ENCODE assay signal across 1 cellular context in the genomic region with DNA sequence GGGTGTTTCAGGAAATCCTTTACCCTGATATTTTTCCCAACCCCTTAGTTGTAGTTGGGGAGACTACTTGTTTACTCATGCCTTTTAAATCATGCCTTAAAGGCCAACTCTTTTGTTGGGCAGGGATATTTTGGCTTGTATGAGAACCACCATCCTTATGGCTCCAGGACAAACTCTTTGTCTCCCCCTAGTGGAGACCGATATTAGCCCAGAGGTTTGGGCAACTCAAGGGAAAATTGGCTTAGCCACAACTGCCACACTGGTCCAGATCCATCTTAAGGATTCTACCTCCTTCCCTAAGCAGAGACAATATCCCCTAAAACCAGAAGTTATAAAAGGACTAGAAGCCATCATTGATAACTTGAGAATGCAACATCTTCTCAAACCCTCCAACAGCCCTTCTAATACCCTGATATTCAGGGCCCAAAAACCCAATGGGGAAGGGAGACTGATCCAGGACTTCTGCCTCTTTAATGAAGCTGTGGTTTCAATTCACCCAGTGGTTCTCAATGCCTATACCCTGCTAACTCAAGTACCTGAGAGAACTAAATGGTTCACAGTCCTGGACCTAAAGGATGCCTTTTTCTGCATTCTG.
TF ChIP-seq lines count a peak whose summit lies in the region.

No MANE protein-coding gene starts in this region.

TF ChIP-seq in HepG2, 621 proteins besides CTCF, POLR2A, EP300 and RAD21 (continued from another document):
- no peak for TF ChIP-seq MTF2 (CRISPR knock-in tag; IDR thresholded peaks at IDR 0.05; ENCODE audit: borderline replicate concordance)
- TF ChIP-seq, protein P1, sequence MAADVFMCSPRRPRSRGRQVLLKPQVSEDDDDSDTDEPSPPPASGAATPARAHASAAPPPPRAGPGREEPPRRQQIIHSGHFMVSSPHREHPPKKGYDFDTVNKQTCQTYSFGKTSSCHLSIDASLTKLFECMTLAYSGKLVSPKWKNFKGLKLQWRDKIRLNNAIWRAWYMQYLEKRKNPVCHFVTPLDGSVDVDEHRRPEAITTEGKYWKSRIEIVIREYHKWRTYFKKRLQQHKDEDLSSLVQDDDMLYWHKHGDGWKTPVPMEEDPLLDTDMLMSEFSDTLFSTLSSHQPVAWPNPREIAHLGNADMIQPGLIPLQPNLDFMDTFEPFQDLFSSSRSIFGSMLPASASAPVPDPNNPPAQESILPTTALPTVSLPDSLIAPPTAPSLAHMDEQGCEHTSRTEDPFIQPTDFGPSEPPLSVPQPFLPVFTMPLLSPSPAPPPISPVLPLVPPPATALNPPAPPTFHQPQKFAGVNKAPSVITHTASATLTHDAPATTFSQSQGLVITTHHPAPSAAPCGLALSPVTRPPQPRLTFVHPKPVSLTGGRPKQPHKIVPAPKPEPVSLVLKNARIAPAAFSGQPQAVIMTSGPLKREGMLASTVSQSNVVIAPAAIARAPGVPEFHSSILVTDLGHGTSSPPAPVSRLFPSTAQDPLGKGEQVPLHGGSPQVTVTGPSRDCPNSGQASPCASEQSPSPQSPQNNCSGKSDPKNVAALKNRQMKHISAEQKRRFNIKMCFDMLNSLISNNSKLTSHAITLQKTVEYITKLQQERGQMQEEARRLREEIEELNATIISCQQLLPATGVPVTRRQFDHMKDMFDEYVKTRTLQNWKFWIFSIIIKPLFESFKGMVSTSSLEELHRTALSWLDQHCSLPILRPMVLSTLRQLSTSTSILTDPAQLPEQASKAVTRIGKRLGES (CRISPR knock-in tag; IDR thresholded peaks at IDR 0.05; ENCODE audit: borderline replicate concordance), result no peak
- TF ChIP-seq ZNF724P (CRISPR knock-in tag; IDR thresholded peaks at IDR 0.05; ENCODE audit: borderline replicate concordance), result no peak
- TF ChIP-seq ZNF619 (CRISPR knock-in tag; IDR thresholded peaks at IDR 0.05), result no peak
- no peak for TF ChIP-seq RBFOX2 (IDR thresholded peaks at IDR 0.05; ENCODE audit: low read depth, low read length)
- TF ChIP-seq HOXA5 (CRISPR knock-in tag; IDR thresholded peaks at IDR 0.05), result no peak
- TF ChIP-seq, protein P2, sequence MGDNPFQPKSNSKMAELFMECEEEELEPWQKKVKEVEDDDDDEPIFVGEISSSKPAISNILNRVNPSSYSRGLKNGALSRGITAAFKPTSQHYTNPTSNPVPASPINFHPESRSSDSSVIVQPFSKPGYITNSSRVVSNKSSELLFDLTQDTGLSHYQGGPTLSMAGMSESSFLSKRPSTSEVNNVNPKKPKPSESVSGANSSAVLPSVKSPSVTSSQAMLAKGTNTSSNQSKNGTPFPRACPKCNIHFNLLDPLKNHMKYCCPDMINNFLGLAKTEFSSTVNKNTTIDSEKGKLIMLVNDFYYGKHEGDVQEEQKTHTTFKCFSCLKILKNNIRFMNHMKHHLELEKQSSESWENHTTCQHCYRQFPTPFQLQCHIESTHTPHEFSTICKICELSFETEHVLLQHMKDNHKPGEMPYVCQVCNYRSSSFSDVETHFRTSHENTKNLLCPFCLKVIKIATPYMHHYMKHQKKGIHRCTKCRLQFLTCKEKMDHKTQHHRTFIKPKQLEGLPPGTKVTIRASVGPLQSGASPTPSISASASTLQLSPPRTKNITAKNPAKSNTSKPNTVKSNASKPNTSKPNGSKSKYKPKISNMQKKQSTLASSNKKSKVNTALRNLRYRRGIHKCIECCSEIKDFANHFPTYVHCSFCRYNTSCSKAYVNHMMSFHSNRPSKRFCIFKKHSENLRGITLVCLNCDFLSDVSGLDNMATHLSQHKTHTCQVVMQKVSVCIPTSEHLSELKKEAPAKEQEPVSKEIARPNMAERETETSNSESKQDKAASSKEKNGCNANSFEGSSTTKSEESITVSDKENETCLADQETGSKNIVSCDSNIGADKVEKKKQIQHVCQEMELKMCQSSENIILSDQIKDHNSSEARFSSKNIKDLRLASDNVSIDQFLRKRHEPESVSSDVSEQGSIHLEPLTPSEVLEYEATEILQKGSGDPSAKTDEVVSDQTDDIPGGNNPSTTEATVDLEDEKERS (CRISPR knock-in tag; IDR thresholded peaks at IDR 0.05), result no peak
- TF ChIP-seq, protein P3, sequence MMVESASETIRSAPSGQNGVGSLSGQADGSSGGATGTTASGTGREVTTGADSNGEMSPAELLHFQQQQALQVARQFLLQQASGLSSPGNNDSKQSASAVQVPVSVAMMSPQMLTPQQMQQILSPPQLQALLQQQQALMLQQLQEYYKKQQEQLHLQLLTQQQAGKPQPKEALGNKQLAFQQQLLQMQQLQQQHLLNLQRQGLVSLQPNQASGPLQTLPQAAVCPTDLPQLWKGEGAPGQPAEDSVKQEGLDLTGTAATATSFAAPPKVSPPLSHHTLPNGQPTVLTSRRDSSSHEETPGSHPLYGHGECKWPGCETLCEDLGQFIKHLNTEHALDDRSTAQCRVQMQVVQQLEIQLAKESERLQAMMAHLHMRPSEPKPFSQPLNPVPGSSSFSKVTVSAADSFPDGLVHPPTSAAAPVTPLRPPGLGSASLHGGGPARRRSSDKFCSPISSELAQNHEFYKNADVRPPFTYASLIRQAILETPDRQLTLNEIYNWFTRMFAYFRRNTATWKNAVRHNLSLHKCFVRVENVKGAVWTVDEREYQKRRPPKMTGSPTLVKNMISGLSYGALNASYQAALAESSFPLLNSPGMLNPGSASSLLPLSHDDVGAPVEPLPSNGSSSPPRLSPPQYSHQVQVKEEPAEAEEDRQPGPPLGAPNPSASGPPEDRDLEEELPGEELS (CRISPR knock-in tag; IDR thresholded peaks at IDR 0.05), result no peak
- TF ChIP-seq, protein P4, sequence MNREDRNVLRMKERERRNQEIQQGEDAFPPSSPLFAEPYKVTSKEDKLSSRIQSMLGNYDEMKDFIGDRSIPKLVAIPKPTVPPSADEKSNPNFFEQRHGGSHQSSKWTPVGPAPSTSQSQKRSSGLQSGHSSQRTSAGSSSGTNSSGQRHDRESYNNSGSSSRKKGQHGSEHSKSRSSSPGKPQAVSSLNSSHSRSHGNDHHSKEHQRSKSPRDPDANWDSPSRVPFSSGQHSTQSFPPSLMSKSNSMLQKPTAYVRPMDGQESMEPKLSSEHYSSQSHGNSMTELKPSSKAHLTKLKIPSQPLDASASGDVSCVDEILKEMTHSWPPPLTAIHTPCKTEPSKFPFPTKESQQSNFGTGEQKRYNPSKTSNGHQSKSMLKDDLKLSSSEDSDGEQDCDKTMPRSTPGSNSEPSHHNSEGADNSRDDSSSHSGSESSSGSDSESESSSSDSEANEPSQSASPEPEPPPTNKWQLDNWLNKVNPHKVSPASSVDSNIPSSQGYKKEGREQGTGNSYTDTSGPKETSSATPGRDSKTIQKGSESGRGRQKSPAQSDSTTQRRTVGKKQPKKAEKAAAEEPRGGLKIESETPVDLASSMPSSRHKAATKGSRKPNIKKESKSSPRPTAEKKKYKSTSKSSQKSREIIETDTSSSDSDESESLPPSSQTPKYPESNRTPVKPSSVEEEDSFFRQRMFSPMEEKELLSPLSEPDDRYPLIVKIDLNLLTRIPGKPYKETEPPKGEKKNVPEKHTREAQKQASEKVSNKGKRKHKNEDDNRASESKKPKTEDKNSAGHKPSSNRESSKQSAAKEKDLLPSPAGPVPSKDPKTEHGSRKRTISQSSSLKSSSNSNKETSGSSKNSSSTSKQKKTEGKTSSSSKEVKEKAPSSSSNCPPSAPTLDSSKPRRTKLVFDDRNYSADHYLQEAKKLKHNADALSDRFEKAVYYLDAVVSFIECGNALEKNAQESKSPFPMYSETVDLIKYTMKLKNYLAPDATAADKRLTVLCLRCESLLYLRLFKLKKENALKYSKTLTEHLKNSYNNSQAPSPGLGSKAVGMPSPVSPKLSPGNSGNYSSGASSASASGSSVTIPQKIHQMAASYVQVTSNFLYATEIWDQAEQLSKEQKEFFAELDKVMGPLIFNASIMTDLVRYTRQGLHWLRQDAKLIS (CRISPR knock-in tag; IDR thresholded peaks at IDR 0.05), result no peak
